Comparison of ENCODE assay signal across 15 cellular contexts in the genomic region with DNA sequence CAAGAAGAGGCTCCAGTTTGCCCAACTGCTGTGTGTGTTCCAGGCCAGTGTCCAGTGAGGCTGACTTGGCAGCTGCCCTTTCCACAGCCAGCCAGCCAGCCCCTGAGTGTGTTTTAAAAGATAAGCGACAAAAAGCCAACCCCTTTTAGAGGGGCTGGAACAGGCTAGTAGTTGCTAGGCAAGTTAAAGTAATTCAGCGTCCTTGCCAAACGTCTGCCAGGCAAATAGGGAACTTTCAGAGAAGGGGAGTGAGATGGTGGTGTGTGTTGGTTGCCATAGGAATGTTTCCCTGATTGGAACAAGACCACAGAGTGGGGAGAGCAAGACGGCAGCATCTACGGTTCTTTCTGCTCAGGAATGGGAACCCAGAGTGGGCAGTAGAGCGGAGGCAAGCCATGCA.
DNase-seq lines count a peak whose midpoint lies in the region; ATAC-seq and TF ChIP-seq lines count a peak whose summit lies in the region.
"Had no signal": no experiment of that assay in that cellular context is flagged by ENCODE, and none has a peak within 500 bp of the region (broad histone marks: within the 10 kb centered on the region; RNA-seq: fewer than 3 reads in every experiment).

No MANE protein-coding gene starts in this region.

- H3K9me1 ChIP-seq in IMR-90 (ENCODE audit: insufficient read depth, low read length), result no peaks in the 10 kb centered on the region

- no peak overlapping the region for H3K4ac ChIP-seq in IMR-90 (ENCODE audit: low read depth, low read length)

- H3K4me3 ChIP-seq in IMR-90 (ENCODE audit: insufficient read depth, low read depth, low read length) (no peak overlapping the region), osteoblast (ENCODE audit: insufficient read depth, low read length) (no peak overlapping the region)

- no peak for ATAC-seq in IMR-90 (ENCODE audit: low read depth)
- ATAC-seq in activated T-helper 17 cell treated with anti-CD3 and anti-CD28 coated beads, Interleukin-2, amount 50 U/mL, for 72 hours (replicated peaks), result no peak
- no peak for ATAC-seq in esophagus mucosa

- H2AFZ ChIP-seq in IMR-90 (replicated peaks; ENCODE audit: low read length, poor library complexity) (peak overlapping the region; percentile 64), osteoblast (ENCODE audit: low read length) (peak overlapping the region; percentile 3)

- no peak overlapping the region for H4K5ac ChIP-seq in IMR-90 (ENCODE audit: low read depth, low read length)

- no peak overlapping the region for H3K18ac ChIP-seq in IMR-90 (ENCODE audit: low read depth, low read length)

- H3K36me3 ChIP-seq in IMR-90 (ENCODE audit: control insufficient read depth, insufficient read depth, low read length) (no peaks in the 10 kb centered on the region), osteoblast (ENCODE audit: insufficient read depth, low read length) (no peaks in the 10 kb centered on the region)
- H3K36me3 ChIP-seq: brain microvascular endothelial cell had no signal

- H2BK5ac ChIP-seq in IMR-90 (ENCODE audit: low read depth, low read length, poor library complexity, severe bottlenecking), result no peak overlapping the region

- POLR2A ChIA-PET in IMR-90 (lab: Charles Lee; ENCODE audit: unreplicated experiment), result no interaction called here

- H3K9me3 ChIP-seq in IMR-90 (ENCODE audit: control insufficient read depth, insufficient read depth, low read length), result no peaks in the 10 kb centered on the region
- no peaks in the 10 kb centered on the region for H3K9me3 ChIP-seq in osteoblast (ENCODE audit: low read depth, low read length)

- H2AK5ac ChIP-seq in IMR-90 (ENCODE audit: low read depth, low read length), result no peak overlapping the region

- H3K27ac Mint-ChIP-seq in activated T-helper 17 cell treated with anti-CD3 and anti-CD28 coated beads, Interleukin-2, amount 50 U/mL, for 72 hours, result no peak overlapping the region
- H3K27ac Mint-ChIP-seq: nephron had no signal

- no peak overlapping the region for H3K14ac ChIP-seq in IMR-90 (replicated peaks; ENCODE audit: low read depth, low read length)

- no peaks in the 10 kb centered on the region for H4K20me1 ChIP-seq in IMR-90 (ENCODE audit: insufficient read depth, low read length)
- H4K20me1 ChIP-seq in osteoblast (ENCODE audit: insufficient read depth, low read length), result no peaks in the 10 kb centered on the region

- DNase-seq in IMR-90, result no peak
- peak; percentile 8 for DNase-seq in UCSD-AML1 (lab: John Stamatoyannopoulos, UW; ENCODE audit: unreplicated experiment)
- DNase-seq in head of caudate nucleus, result peak in 41 of 42 donors; percentile 4 to 69 (median 33)
- no peak for DNase-seq in osteoblast (ENCODE audit: insufficient read length, low spot score, missing footprints)
- no peak for DNase-seq in AML-193 (lab: John Stamatoyannopoulos, UW)
- DNase-seq in GM19238 (ENCODE audit: insufficient read length, low spot score), result no peak
- DNase-seq: brain microvascular endothelial cell; H7; KG1; stimulated activated CD4-positive, alpha-beta T cell treated with anti-CD3 and anti-CD28 coated beads, Interleukin-12 subunit alpha, Interleukin-12 subunit beta, amount 100 ng/mL, for 4 hours; stimulated activated CD8-positive, alpha-beta memory T cell treated with anti-CD3 and anti-CD28 coated beads, Interleukin-4, amount 100 ng/mL, for 48 hours had no signal

- no peak for TF ChIP-seq CTCF in IMR-90 (conservative IDR thresholded peaks at IDR 0.05; ENCODE audit: low read depth, low read length)
- TF ChIP-seq CTCF in osteoblast (IDR thresholded peaks at IDR 0.05; ENCODE audit: extremely low read depth, low read depth, low read length), result no peak

- intact Hi-C loops in IMR-90 (cut with micrococcal nuclease), result no loop called here
- intact Hi-C loops in head of caudate nucleus (cut with DNase I), result no loop called here

- no peaks in the 10 kb centered on the region for H3K79me2 ChIP-seq in osteoblast (ENCODE audit: insufficient read depth, low read length)

- no peak overlapping the region for H4K91ac ChIP-seq in IMR-90 (ENCODE audit: insufficient read depth, low read depth, low read length)

- no peak overlapping the region for H2BK15ac ChIP-seq in IMR-90 (ENCODE audit: low read depth, low read length)

- H3K4me1 ChIP-seq in IMR-90 (ENCODE audit: control insufficient read depth, insufficient read depth, low read length) (no peaks in the 10 kb centered on the region), osteoblast (ENCODE audit: insufficient read depth, low read length) (no peaks in the 10 kb centered on the region)

- H3K4me2 ChIP-seq in IMR-90 (ENCODE audit: low read depth, low read length) (no peak overlapping the region), osteoblast (ENCODE audit: insufficient read depth, low read length) (no peak overlapping the region)

- H3K4me3 Mint-ChIP-seq in activated T-helper 17 cell treated with anti-CD3 and anti-CD28 coated beads, Interleukin-2, amount 50 U/mL, for 72 hours, result no peak overlapping the region
- H3K4me3 Mint-ChIP-seq: nephron had no signal

- TF ChIP-seq POLR2A in IMR-90 (IDR thresholded peaks at IDR 0.05; ENCODE audit: low read depth, low read length), result no peak

- 11% methylated on average over 4 of the region's 6 CpGs; no CpG with 5 or more reads in 1 of the 2 experiments for WGBS in IMR-90 (ENCODE audit: extremely low coverage in 2 of 2, insufficient read length in 1 of 2), 2 experiments

- no peak overlapping the region for H2BK120ac ChIP-seq in IMR-90 (ENCODE audit: low read depth, low read length)

- dilution Hi-C loops in IMR-90 (cut with HindIII; ENCODE audit: low sequenced_read_pairs, unreplicated experiment), result no loop called here

- no peaks in the 10 kb centered on the region for H3K36me3 Mint-ChIP-seq in activated T-helper 17 cell treated with anti-CD3 and anti-CD28 coated beads, Interleukin-2, amount 50 U/mL, for 72 hours (ENCODE audit: low read depth)

- no peaks in the 10 kb centered on the region for H3K79me1 ChIP-seq in IMR-90 (ENCODE audit: low read depth in 1 of 2, low read length in 2 of 2)

- no peaks in the 10 kb centered on the region for H3K9me3 Mint-ChIP-seq in activated T-helper 17 cell treated with anti-CD3 and anti-CD28 coated beads, Interleukin-2, amount 50 U/mL, for 72 hours
- H3K9me3 Mint-ChIP-seq: nephron had no signal

- no peaks in the 10 kb centered on the region for H3K4me1 Mint-ChIP-seq in activated T-helper 17 cell treated with anti-CD3 and anti-CD28 coated beads, Interleukin-2, amount 50 U/mL, for 72 hours
- H3K4me1 Mint-ChIP-seq: nephron had no signal

- H2AK9ac ChIP-seq in IMR-90 (replicated peaks; ENCODE audit: low read depth, low read length, poor library complexity), result no peak overlapping the region

- H4K8ac ChIP-seq in IMR-90 (ENCODE audit: low read depth in 2 of 2, low read length in 2 of 2), result no peak overlapping the region

- no peak for TF ChIP-seq RAD21 in IMR-90 (IDR thresholded peaks at IDR 0.05; ENCODE audit: low read length)

- H3K56ac ChIP-seq in IMR-90 (ENCODE audit: extremely low read depth, insufficient read depth, low read length), result no peak overlapping the region

- H3K27me3 ChIP-seq in IMR-90 (ENCODE audit: control insufficient read depth, insufficient read depth, low read length) (no peaks in the 10 kb centered on the region), osteoblast (ENCODE audit: insufficient read depth, low read length) (peaks cover 6% of the 10 kb centered on the region)
- H3K27me3 ChIP-seq: brain microvascular endothelial cell had no signal

- no peak overlapping the region for H3K9ac ChIP-seq in IMR-90 (ENCODE audit: low read depth, low read length)

- H3K23ac ChIP-seq in IMR-90 (ENCODE audit: low read depth, low read length), result no peak overlapping the region

- in situ Hi-C loops in IMR-90 (cut with MboI; ENCODE audit: low sequenced_read_pairs), result no loop called here

- BruUV-seq in IMR-90 (replicated peaks; lab: Mats Ljungman, UMichigan), result no TSS peak

- H2BK20ac ChIP-seq in IMR-90 (ENCODE audit: low read depth, low read length), result no peak overlapping the region

- CTCF ChIA-PET in IMR-90 (lab: Yijun Ruan, JAX), result no interaction called here

- peaks cover 6% of the 10 kb centered on the region for H3K27me3 Mint-ChIP-seq in activated T-helper 17 cell treated with anti-CD3 and anti-CD28 coated beads, Interleukin-2, amount 50 U/mL, for 72 hours

- H3K27ac ChIP-seq in IMR-90 (ENCODE audit: insufficient read depth, low read length), result no peak overlapping the region
- no peak overlapping the region for H3K27ac ChIP-seq in osteoblast (ENCODE audit: low read depth, low read length)
- H3K27ac ChIP-seq: brain microvascular endothelial cell, RWPE1 had no signal

TF ChIP-seq in IMR-90, 13 proteins besides CTCF, POLR2A, EP300 and RAD21:
- no peak for TF ChIP-seq MAZ (IDR thresholded peaks at IDR 0.05; ENCODE audit: borderline replicate concordance, low read depth, low read length)
- TF ChIP-seq CEBPB (IDR thresholded peaks at IDR 0.05; ENCODE audit: low read depth, low read length), result no peak
- TF ChIP-seq CHD1 (IDR thresholded peaks at IDR 0.05; ENCODE audit: low read depth, low read length), result no peak
- no peak for TF ChIP-seq ELK1 (IDR thresholded peaks at IDR 0.05; ENCODE audit: borderline replicate concordance, low read depth, low read length)
- no peak for TF ChIP-seq NFE2L2 (IDR thresholded peaks at IDR 0.05; ENCODE audit: low read depth, low read length)
- TF ChIP-seq BHLHE40 (IDR thresholded peaks at IDR 0.05; ENCODE audit: low read depth, low read length), result no peak
TF ChIP-seq in IMR-90: peak in this region for 0.

Comparison
In these comparisons a context has a peak if more than half of its experiments do, and no peak if none do; other contexts are left out.
1. DNase-seq: peak in UCSD-AML1 (single experiment) and head of caudate nucleus (41 of 42); none in IMR-90 (single experiment), osteoblast (single experiment), AML-193 (0 of 2) and GM19238 (single experiment).